ENCODE assay signal across 8 cellular contexts in the genomic region with DNA sequence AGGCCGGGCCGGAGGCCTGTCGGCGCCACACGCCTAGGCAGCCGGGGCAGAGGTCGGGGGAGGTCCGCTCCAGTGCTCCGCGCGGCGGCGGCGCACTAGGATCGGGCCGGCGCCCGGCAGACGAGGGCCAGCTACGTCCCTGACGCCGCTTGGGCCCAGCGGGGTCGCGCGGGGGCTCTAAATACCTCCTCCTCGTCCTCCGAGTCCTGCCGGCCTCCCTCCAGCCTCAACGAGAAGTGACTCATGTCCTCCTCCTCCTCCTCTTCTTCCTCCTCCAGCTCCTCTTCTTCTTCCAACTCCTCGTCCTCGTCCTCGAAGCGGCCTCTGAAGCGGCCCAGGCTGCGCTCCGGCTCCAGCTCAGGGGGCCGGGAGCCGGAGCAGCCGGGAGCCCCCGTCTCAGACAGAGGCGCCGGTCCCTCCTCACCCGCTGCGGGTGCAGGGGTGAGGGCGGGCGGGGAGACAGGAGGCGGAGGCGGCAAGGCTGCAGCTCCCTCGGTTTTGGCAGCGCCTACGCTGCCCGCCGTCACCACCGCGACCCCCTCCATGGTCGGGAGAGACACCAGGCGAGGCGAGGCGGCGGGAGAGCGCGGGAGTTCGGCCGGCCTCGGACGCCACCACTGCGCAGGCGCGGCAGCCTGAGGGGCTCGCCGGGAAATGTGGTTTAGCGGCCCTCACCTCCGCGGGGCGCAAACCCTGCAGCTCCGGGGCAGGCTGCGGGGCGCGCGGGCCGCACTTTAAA. TPM values are rescaled to one million over a fixed set of nuclear protein-coding genes. Genes with fewer than 3 reads are reported as not detected.
DNase-seq lines count a peak whose midpoint lies in the region; ATAC-seq and TF ChIP-seq lines count a peak whose summit lies in the region.

A gene with protein sequence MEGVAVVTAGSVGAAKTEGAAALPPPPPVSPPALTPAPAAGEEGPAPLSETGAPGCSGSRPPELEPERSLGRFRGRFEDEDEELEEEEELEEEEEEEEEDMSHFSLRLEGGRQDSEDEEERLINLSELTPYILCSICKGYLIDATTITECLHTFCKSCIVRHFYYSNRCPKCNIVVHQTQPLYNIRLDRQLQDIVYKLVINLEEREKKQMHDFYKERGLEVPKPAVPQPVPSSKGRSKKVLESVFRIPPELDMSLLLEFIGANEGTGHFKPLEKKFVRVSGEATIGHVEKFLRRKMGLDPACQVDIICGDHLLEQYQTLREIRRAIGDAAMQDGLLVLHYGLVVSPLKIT (minus strand): TSS at position 619 of the 739 bp plus-strand sequence. CDS start 74 bp downstream, at position 545.

- peak within 1 kb of the TSS; percentile 83 to 85 for H3K27ac ChIP-seq in right atrium auricular region
- H3K27ac ChIP-seq in urinary bladder (ENCODE audit: low read depth) = peak within 1 kb of the TSS; percentile 74

- H3K4me1 ChIP-seq in right atrium auricular region (peaks cover 0 to 6% of the 10 kb centered on the region in 2 donors), urinary bladder (ENCODE audit: insufficient read depth) (no peaks in the 10 kb centered on the region)

- DNase-seq in GM12865 (ENCODE audit: low read depth) (peak; percentile 89), NCI-H1105 (lab: John Stamatoyannopoulos, UW) (peak; percentile 58), T-helper 2 cell (peak; percentile 40 to 75 (median 57)), anterior cingulate cortex (lab: John Stamatoyannopoulos, UW) (peak; percentile 15 to 85 (median 70)), right atrium auricular region (ENCODE audit: low spot score) (peak; percentile 63), pulmonary artery endothelial cell (ENCODE audit: low read depth, low spot score) (no peak)

- ATAC-seq in HG02571 (IDR thresholded peaks at IDR 0.05; ENCODE audit: unreplicated experiment) = peak; percentile 83

- H3K36me3 ChIP-seq in right atrium auricular region = peaks cover 24% of the 10 kb centered on the region
- peaks cover 2% of the 10 kb centered on the region for H3K36me3 ChIP-seq in urinary bladder (ENCODE audit: insufficient read depth)

- TF ChIP-seq CTCF in GM12865 (IDR thresholded peaks at IDR 0.05; ENCODE audit: insufficient read depth, low read depth, low read length, missing control alignments) (no peak), right atrium auricular region (IDR thresholded peaks at IDR 0.05) (peak in 1 of 2 donors; percentile 39)

- H3K27me3 ChIP-seq in right atrium auricular region = no peaks in the 10 kb centered on the region

- whole genome bisulfite sequencing in urinary bladder = under 1% methylated on average over 82 of the region's 82 CpGs

- H3K4me3 ChIP-seq in GM12865 (ENCODE audit: low read depth, low read length) = peak within 1 kb of the TSS; percentile 96
- H3K4me3 ChIP-seq in right atrium auricular region = peak within 1 kb of the TSS; percentile 81 to 89
- peak within 1 kb of the TSS; percentile 99 for H3K4me3 ChIP-seq in urinary bladder (ENCODE audit: low read depth, low read length)

- H3K9me3 ChIP-seq in right atrium auricular region = no peaks in the 10 kb centered on the region

RNA-seq across cellular contexts. Expression of the gene that starts here (rescaled TPM):
- total RNA-seq in right atrium auricular region (10 to 100 TPM in 1 of 2 donors, 1 to 10 TPM in 1; 4.5 to 10.4 TPM), pulmonary artery endothelial cell (13.3 and 14.9 TPM in 2 replicates), urinary bladder (14.9 TPM)
- polyA plus RNA-seq in urinary bladder = 10.1 TPM
